ENCODE assay signal across 2 cellular contexts in the genomic region with DNA sequence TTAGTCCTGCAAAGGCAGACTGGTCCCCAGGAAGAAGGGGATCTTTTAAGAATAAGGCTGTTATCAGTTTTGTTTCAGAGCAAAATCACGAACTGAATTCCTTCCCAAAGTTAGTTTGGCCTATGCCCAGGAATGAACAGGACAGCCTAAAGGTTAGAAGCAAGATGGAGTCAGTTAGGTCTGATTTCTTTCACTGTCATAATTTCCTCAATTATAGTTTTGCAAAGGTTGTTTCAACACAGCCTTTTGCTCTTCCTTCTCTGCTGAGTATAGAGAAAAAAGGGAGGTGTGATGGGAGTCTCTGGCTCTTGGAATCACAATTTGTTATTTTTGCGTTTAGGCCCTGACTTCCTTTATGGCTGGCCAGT.
TF ChIP-seq lines count a peak whose summit lies in the region.

No MANE protein-coding gene starts in this region.

TF ChIP-seq in GM23338, 12 proteins besides CTCF, POLR2A, EP300 and RAD21:
- TF ChIP-seq ZNF114 (CRISPR knock-in tag; IDR thresholded peaks at IDR 0.05) (no peak), STAT1 (IDR thresholded peaks at IDR 0.05; ENCODE audit: unreplicated experiment) (no peak), EZH2phosphoT487 (IDR thresholded peaks at IDR 0.05; ENCODE audit: unreplicated experiment) (no peak), JUNB (IDR thresholded peaks at IDR 0.05; ENCODE audit: unreplicated experiment) (no peak)
- TF ChIP-seq, protein P1, sequence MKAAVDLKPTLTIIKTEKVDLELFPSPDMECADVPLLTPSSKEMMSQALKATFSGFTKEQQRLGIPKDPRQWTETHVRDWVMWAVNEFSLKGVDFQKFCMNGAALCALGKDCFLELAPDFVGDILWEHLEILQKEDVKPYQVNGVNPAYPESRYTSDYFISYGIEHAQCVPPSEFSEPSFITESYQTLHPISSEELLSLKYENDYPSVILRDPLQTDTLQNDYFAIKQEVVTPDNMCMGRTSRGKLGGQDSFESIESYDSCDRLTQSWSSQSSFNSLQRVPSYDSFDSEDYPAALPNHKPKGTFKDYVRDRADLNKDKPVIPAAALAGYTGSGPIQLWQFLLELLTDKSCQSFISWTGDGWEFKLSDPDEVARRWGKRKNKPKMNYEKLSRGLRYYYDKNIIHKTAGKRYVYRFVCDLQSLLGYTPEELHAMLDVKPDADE (IDR thresholded peaks at IDR 0.05) = no peak

TF ChIP-seq in IMR-90, 13 proteins besides CTCF, POLR2A, EP300 and RAD21:
- TF ChIP-seq SMC3 (IDR thresholded peaks at IDR 0.05; ENCODE audit: low read depth, low read length) = no peak
- TF ChIP-seq MAFK (IDR thresholded peaks at IDR 0.05; ENCODE audit: low read depth, low read length) = no peak
- TF ChIP-seq MXI1 (IDR thresholded peaks at IDR 0.05; ENCODE audit: borderline replicate concordance, low read depth, low read length) = no peak
- TF ChIP-seq, protein P2, sequence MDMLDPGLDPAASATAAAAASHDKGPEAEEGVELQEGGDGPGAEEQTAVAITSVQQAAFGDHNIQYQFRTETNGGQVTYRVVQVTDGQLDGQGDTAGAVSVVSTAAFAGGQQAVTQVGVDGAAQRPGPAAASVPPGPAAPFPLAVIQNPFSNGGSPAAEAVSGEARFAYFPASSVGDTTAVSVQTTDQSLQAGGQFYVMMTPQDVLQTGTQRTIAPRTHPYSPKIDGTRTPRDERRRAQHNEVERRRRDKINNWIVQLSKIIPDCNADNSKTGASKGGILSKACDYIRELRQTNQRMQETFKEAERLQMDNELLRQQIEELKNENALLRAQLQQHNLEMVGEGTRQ (IDR thresholded peaks at IDR 0.05; ENCODE audit: low read depth, low read length) = no peak
- no peak for TF ChIP-seq NFE2L2 (IDR thresholded peaks at IDR 0.05; ENCODE audit: low read depth, low read length)
- no peak for TF ChIP-seq CEBPB (IDR thresholded peaks at IDR 0.05; ENCODE audit: low read depth, low read length)
- TF ChIP-seq FOS (IDR thresholded peaks at IDR 0.05; ENCODE audit: low read depth, low read length) = no peak
- no peak for TF ChIP-seq RFX5 (IDR thresholded peaks at IDR 0.05; ENCODE audit: low read depth, low read length)
